1 cellular context compared by ENCODE assay signal in genomic region chr1:94225845-94226244, GRCh38.
TF ChIP-seq lines count a peak whose summit lies in the region.

No MANE protein-coding gene starts in this region.

TF ChIP-seq in HEK293, 187 proteins besides CTCF, POLR2A, EP300 and RAD21 (continued from another document):
- TF ChIP-seq ZBTB44 (tag by site-specific recombination; IDR thresholded peaks at IDR 0.05) (peak; percentile 81), ZNF24 (tag by site-specific recombination; IDR thresholded peaks at IDR 0.05) (no peak), FEZF1 (tag by site-specific recombination; IDR thresholded peaks at IDR 0.05) (0 out of 2 replicates have a peak, but pooled peaks have one; percentile 20), PRDM6 (tag by site-specific recombination; IDR thresholded peaks at IDR 0.05) (peak; percentile 94), ZNF23 (tag by site-specific recombination; IDR thresholded peaks at IDR 0.05; ENCODE audit: borderline replicate concordance) (no peak), ZNF404 (tag by site-specific recombination; IDR thresholded peaks at IDR 0.05) (no peak), ZNF792 (tag by site-specific recombination; IDR thresholded peaks at IDR 0.05) (no peak), BCL11B (tag by site-specific recombination; IDR thresholded peaks at IDR 0.05; ENCODE audit: low read depth) (no peak), ZNF184 (tag by site-specific recombination; IDR thresholded peaks at IDR 0.05) (no peak), PRDM1 (tag by site-specific recombination; IDR thresholded peaks at IDR 0.05) (0 out of 2 replicates have a peak, but pooled peaks have one; percentile 25), TCF7L2 (IDR thresholded peaks at IDR 0.05; ENCODE audit: borderline replicate concordance, low read depth, low read length) (no peak), ZNF529 (tag by site-specific recombination; IDR thresholded peaks at IDR 0.05; ENCODE audit: insufficient replicate concordance) (no peak), ZNF114 (tag by site-specific recombination; IDR thresholded peaks at IDR 0.05) (no peak), ZNF785 (tag by site-specific recombination; IDR thresholded peaks at IDR 0.05) (no peak), ZNF843 (tag by site-specific recombination; IDR thresholded peaks at IDR 0.05) (0 out of 2 replicates have a peak, but pooled peaks have one; percentile 36), ZNF548 (tag by site-specific recombination; IDR thresholded peaks at IDR 0.05) (no peak), ZNF148 (tag by site-specific recombination; IDR thresholded peaks at IDR 0.05; ENCODE audit: borderline replicate concordance) (no peak), ZNF585B (tag by site-specific recombination; IDR thresholded peaks at IDR 0.05) (no peak), ZBTB17 (tag by site-specific recombination; IDR thresholded peaks at IDR 0.05) (no peak), ZNF791 (tag by site-specific recombination; IDR thresholded peaks at IDR 0.05) (no peak), ZNF621 (tag by site-specific recombination; IDR thresholded peaks at IDR 0.05) (no peak), ZNF350 (tag by site-specific recombination; IDR thresholded peaks at IDR 0.05) (no peak), ZNF658 (tag by site-specific recombination; IDR thresholded peaks at IDR 0.05) (no peak), ZNF362 (tag by site-specific recombination; IDR thresholded peaks at IDR 0.05) (peak; percentile 42; the same call in 1 of the 2 replicates)
- TF ChIP-seq, protein P1, sequence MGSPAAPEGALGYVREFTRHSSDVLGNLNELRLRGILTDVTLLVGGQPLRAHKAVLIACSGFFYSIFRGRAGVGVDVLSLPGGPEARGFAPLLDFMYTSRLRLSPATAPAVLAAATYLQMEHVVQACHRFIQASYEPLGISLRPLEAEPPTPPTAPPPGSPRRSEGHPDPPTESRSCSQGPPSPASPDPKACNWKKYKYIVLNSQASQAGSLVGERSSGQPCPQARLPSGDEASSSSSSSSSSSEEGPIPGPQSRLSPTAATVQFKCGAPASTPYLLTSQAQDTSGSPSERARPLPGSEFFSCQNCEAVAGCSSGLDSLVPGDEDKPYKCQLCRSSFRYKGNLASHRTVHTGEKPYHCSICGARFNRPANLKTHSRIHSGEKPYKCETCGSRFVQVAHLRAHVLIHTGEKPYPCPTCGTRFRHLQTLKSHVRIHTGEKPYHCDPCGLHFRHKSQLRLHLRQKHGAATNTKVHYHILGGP (tag by site-specific recombination; IDR thresholded peaks at IDR 0.05), result no peak
TF ChIP-seq in HEK293: peak in this region for 7.
